In genomic region chr6:144062757-144063156, GRCh38 we compare ENCODE assay signal across 1 cellular context.
TF ChIP-seq lines count a peak whose summit lies in the region.

No MANE protein-coding gene starts in this region.

TF ChIP-seq in IMR-90, 13 proteins besides CTCF, POLR2A, EP300 and RAD21:
- no peak for TF ChIP-seq USF2 (IDR thresholded peaks at IDR 0.05; ENCODE audit: low read depth, low read length)
- no peak for TF ChIP-seq ELK1 (IDR thresholded peaks at IDR 0.05; ENCODE audit: borderline replicate concordance, low read depth, low read length)
- TF ChIP-seq MXI1 (IDR thresholded peaks at IDR 0.05; ENCODE audit: borderline replicate concordance, low read depth, low read length), result no peak
- no peak for TF ChIP-seq CEBPB (IDR thresholded peaks at IDR 0.05; ENCODE audit: low read depth, low read length)
- TF ChIP-seq MAZ (IDR thresholded peaks at IDR 0.05; ENCODE audit: borderline replicate concordance, low read depth, low read length), result no peak
- no peak for TF ChIP-seq SMC3 (IDR thresholded peaks at IDR 0.05; ENCODE audit: low read depth, low read length)
- TF ChIP-seq CHD1 (IDR thresholded peaks at IDR 0.05; ENCODE audit: low read depth, low read length), result no peak
- TF ChIP-seq FOS (IDR thresholded peaks at IDR 0.05; ENCODE audit: low read depth, low read length), result no peak
- no peak for TF ChIP-seq MAFK (IDR thresholded peaks at IDR 0.05; ENCODE audit: low read depth, low read length)
- TF ChIP-seq BHLHE40 (IDR thresholded peaks at IDR 0.05; ENCODE audit: low read depth, low read length), result no peak
- no peak for TF ChIP-seq NFE2L2 (IDR thresholded peaks at IDR 0.05; ENCODE audit: low read depth, low read length)
- no peak for TF ChIP-seq RCOR1 (IDR thresholded peaks at IDR 0.05; ENCODE audit: insufficient replicate concordance, low read length)
